In the genomic region with DNA sequence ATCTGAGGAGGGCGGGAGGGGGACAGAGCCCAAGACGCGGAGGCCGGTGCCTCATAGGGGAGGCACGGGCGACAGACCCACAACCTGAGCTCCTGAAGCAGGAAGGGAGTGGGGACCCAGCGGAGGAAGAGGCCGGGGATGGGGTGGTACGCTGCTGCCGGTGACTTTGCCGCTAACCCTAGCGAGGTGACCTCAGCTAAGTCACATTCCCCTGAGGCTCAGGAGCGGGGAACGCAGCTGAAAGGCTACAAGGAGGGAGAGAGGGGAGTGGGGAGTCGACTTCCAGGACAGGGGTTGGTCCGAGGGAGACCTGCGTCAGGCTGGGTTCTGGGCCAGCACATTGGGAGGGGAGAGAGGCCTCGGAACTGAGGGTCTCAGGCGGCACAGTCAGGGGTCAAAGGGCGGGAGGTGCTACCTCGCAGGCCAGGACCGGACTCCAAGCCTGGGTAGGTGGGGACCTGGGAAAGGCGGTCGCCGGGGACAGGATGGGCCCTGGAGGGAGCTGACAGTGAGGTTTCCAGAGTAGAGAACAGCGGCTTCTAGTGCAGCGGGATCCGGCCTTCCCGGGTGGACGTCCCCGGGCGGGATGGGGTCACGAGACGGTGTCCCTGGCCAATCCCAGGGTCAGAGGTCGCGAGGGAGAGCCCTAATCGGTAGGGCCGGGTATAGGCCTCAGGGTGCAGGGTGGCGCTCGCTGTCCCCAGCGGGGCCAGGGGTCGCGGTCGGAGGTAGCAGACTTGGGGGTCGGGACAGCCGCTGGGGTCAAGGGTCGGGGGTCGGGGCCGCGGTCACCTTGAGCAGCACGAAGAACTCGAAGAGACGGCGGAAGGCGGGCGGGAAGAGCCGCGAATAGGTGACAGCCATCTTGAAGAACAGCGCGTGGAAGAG, we compare ENCODE assay signal across 1 cellular context.
TF ChIP-seq lines count a peak whose summit lies in the region.

No MANE protein-coding gene starts in this region.

TF ChIP-seq in K562, 482 proteins besides CTCF, POLR2A, EP300 and RAD21 (continued from another document):
- peak; percentile 2; the same call in 1 of the 2 replicates for TF ChIP-seq POLR2G (IDR thresholded peaks at IDR 0.05; ENCODE audit: low read depth, low read length)
- 0 out of 2 replicates have a peak, but pooled peaks have one; percentile 27 for TF ChIP-seq ZNF175 (CRISPR knock-in tag; IDR thresholded peaks at IDR 0.05; ENCODE audit: low read depth)
- TF ChIP-seq, protein P1, sequence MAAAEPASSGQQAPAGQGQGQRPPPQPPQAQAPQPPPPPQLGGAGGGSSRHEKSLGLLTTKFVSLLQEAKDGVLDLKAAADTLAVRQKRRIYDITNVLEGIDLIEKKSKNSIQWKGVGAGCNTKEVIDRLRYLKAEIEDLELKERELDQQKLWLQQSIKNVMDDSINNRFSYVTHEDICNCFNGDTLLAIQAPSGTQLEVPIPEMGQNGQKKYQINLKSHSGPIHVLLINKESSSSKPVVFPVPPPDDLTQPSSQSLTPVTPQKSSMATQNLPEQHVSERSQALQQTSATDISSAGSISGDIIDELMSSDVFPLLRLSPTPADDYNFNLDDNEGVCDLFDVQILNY (CRISPR knock-in tag; IDR thresholded peaks at IDR 0.05) = no peak
- TF ChIP-seq ZKSCAN8 (CRISPR knock-in tag; IDR thresholded peaks at IDR 0.05) = no peak
- TF ChIP-seq HIVEP1 (CRISPR knock-in tag; IDR thresholded peaks at IDR 0.05) = no peak
- no peak for TF ChIP-seq HDAC8 (tag; IDR thresholded peaks at IDR 0.05)
- TF ChIP-seq, protein P2, sequence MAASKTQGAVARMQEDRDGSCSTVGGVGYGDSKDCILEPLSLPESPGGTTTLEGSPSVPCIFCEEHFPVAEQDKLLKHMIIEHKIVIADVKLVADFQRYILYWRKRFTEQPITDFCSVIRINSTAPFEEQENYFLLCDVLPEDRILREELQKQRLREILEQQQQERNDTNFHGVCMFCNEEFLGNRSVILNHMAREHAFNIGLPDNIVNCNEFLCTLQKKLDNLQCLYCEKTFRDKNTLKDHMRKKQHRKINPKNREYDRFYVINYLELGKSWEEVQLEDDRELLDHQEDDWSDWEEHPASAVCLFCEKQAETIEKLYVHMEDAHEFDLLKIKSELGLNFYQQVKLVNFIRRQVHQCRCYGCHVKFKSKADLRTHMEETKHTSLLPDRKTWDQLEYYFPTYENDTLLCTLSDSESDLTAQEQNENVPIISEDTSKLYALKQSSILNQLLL (CRISPR knock-in tag; IDR thresholded peaks at IDR 0.05; ENCODE audit: borderline replicate concordance) = no peak
- TF ChIP-seq NR3C1 (CRISPR knock-in tag; IDR thresholded peaks at IDR 0.05) = 0 out of 2 replicates have a peak, but pooled peaks have one; percentile 18
- TF ChIP-seq NCOR1 (IDR thresholded peaks at IDR 0.05) = peak; percentile 42; the same call in 1 of the 2 replicates
- TF ChIP-seq, protein P3, sequence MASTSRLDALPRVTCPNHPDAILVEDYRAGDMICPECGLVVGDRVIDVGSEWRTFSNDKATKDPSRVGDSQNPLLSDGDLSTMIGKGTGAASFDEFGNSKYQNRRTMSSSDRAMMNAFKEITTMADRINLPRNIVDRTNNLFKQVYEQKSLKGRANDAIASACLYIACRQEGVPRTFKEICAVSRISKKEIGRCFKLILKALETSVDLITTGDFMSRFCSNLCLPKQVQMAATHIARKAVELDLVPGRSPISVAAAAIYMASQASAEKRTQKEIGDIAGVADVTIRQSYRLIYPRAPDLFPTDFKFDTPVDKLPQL (IDR thresholded peaks at IDR 0.05; ENCODE audit: extremely low read depth, insufficient read length) = no peak
- TF ChIP-seq TOE1 (IDR thresholded peaks at IDR 0.05; ENCODE audit: borderline replicate concordance) = peak; percentile 47; the same call in 1 of the 2 replicates
- no peak for TF ChIP-seq TOE1 (CRISPR knock-in tag; IDR thresholded peaks at IDR 0.05; ENCODE audit: borderline replicate concordance, low read depth)
- no peak for TF ChIP-seq SOX6 (IDR thresholded peaks at IDR 0.05)
- TF ChIP-seq, protein P4, sequence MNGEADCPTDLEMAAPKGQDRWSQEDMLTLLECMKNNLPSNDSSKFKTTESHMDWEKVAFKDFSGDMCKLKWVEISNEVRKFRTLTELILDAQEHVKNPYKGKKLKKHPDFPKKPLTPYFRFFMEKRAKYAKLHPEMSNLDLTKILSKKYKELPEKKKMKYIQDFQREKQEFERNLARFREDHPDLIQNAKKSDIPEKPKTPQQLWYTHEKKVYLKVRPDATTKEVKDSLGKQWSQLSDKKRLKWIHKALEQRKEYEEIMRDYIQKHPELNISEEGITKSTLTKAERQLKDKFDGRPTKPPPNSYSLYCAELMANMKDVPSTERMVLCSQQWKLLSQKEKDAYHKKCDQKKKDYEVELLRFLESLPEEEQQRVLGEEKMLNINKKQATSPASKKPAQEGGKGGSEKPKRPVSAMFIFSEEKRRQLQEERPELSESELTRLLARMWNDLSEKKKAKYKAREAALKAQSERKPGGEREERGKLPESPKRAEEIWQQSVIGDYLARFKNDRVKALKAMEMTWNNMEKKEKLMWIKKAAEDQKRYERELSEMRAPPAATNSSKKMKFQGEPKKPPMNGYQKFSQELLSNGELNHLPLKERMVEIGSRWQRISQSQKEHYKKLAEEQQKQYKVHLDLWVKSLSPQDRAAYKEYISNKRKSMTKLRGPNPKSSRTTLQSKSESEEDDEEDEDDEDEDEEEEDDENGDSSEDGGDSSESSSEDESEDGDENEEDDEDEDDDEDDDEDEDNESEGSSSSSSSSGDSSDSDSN (IDR thresholded peaks at IDR 0.05; ENCODE audit: borderline replicate concordance in 1 of 2, low read depth in 2 of 2, low read length in 2 of 2) = 0 out of 4 replicates have a peak, but pooled peaks of 1 of the 2 experiments have one; percentile 29
- TF ChIP-seq ZNF174 (CRISPR knock-in tag; IDR thresholded peaks at IDR 0.05) = no peak
- TF ChIP-seq RB1 (IDR thresholded peaks at IDR 0.05; ENCODE audit: low read depth) = no peak
- TF ChIP-seq MTA1 (IDR thresholded peaks at IDR 0.05; ENCODE audit: borderline replicate concordance) = no peak
- TF ChIP-seq CHCHD3 (CRISPR knock-in tag; IDR thresholded peaks at IDR 0.05) = no peak
- TF ChIP-seq ZBTB7A (IDR thresholded peaks at IDR 0.05; ENCODE audit: borderline replicate concordance, control insufficient read depth, low read depth, low read length) = peak; percentile 84; the same call in 1 of the 2 replicates
- TF ChIP-seq HSF4 (CRISPR knock-in tag; IDR thresholded peaks at IDR 0.05; ENCODE audit: borderline replicate concordance) = no peak
- TF ChIP-seq RBM15 (IDR thresholded peaks at IDR 0.05; ENCODE audit: insufficient read depth, low read length) = no peak
- no peak for TF ChIP-seq HNRNPH1 (optimal IDR thresholded peaks at IDR 0.05; ENCODE audit: low read depth, low read length)
- TF ChIP-seq EGR1 (conservative IDR thresholded peaks at IDR 0.05) = no peak
- TF ChIP-seq MEIS2 (IDR thresholded peaks at IDR 0.05; ENCODE audit: partially characterized antibody) = no peak
- TF ChIP-seq EP400 (IDR thresholded peaks at IDR 0.05) = no peak
- TF ChIP-seq MTA2 (IDR thresholded peaks at IDR 0.05; ENCODE audit: low read depth) = 0 out of 2 replicates have a peak, but pooled peaks have one; percentile 6
- TF ChIP-seq, protein P5, sequence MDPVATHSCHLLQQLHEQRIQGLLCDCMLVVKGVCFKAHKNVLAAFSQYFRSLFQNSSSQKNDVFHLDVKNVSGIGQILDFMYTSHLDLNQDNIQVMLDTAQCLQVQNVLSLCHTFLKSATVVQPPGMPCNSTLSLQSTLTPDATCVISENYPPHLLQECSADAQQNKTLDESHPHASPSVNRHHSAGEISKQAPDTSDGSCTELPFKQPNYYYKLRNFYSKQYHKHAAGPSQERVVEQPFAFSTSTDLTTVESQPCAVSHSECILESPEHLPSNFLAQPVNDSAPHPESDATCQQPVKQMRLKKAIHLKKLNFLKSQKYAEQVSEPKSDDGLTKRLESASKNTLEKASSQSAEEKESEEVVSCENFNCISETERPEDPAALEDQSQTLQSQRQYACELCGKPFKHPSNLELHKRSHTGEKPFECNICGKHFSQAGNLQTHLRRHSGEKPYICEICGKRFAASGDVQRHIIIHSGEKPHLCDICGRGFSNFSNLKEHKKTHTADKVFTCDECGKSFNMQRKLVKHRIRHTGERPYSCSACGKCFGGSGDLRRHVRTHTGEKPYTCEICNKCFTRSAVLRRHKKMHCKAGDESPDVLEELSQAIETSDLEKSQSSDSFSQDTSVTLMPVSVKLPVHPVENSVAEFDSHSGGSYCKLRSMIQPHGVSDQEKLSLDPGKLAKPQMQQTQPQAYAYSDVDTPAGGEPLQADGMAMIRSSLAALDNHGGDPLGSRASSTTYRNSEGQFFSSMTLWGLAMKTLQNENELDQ (CRISPR knock-in tag; IDR thresholded peaks at IDR 0.05; ENCODE audit: borderline replicate concordance) = no peak
- TF ChIP-seq, protein P6, sequence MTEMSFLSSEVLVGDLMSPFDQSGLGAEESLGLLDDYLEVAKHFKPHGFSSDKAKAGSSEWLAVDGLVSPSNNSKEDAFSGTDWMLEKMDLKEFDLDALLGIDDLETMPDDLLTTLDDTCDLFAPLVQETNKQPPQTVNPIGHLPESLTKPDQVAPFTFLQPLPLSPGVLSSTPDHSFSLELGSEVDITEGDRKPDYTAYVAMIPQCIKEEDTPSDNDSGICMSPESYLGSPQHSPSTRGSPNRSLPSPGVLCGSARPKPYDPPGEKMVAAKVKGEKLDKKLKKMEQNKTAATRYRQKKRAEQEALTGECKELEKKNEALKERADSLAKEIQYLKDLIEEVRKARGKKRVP (CRISPR knock-in tag; IDR thresholded peaks at IDR 0.05) = no peak
- no peak for TF ChIP-seq U2AF1 (optimal IDR thresholded peaks at IDR 0.05; ENCODE audit: low read depth, low read length)
- no peak for TF ChIP-seq NFRKB (IDR thresholded peaks at IDR 0.05; ENCODE audit: low read depth)
- no peak for TF ChIP-seq XRCC3 (IDR thresholded peaks at IDR 0.05)
- TF ChIP-seq BRF1 (IDR thresholded peaks at IDR 0.05; ENCODE audit: borderline replicate concordance, extremely low read depth, insufficient read length) = no peak
- TF ChIP-seq KDM5B (IDR thresholded peaks at IDR 0.05; ENCODE audit: insufficient replicate concordance, low read depth, low read length) = peak; percentile 56
- TF ChIP-seq FOXK1 (CRISPR knock-in tag; IDR thresholded peaks at IDR 0.05; ENCODE audit: borderline replicate concordance) = peak; percentile 62; the same call in 1 of the 2 replicates
- TF ChIP-seq, protein P7, sequence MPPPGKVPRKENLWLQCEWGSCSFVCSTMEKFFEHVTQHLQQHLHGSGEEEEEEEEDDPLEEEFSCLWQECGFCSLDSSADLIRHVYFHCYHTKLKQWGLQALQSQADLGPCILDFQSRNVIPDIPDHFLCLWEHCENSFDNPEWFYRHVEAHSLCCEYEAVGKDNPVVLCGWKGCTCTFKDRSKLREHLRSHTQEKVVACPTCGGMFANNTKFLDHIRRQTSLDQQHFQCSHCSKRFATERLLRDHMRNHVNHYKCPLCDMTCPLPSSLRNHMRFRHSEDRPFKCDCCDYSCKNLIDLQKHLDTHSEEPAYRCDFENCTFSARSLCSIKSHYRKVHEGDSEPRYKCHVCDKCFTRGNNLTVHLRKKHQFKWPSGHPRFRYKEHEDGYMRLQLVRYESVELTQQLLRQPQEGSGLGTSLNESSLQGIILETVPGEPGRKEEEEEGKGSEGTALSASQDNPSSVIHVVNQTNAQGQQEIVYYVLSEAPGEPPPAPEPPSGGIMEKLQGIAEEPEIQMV (tag; conservative IDR thresholded peaks at IDR 0.05; ENCODE audit: low read depth) = no peak
- peak; percentile 27; the same call in 1 of the 2 replicates for TF ChIP-seq CBFB (CRISPR knock-in tag; IDR thresholded peaks at IDR 0.05)
- TF ChIP-seq, protein P8, sequence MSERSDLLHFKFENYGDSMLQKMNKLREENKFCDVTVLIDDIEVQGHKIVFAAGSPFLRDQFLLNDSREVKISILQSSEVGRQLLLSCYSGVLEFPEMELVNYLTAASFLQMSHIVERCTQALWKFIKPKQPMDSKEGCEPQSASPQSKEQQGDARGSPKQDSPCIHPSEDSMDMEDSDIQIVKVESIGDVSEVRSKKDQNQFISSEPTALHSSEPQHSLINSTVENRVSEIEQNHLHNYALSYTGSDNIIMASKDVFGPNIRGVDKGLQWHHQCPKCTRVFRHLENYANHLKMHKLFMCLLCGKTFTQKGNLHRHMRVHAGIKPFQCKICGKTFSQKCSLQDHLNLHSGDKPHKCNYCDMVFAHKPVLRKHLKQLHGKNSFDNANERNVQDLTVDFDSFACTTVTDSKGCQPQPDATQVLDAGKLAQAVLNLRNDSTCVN (CRISPR knock-in tag; IDR thresholded peaks at IDR 0.05) = no peak
- TF ChIP-seq NUFIP1 (IDR thresholded peaks at IDR 0.05; ENCODE audit: partially characterized antibody) = no peak
- no peak for TF ChIP-seq FOXJ2 (tag; IDR thresholded peaks at IDR 0.05)
- TF ChIP-seq ESRRA (IDR thresholded peaks at IDR 0.05; ENCODE audit: borderline replicate concordance, low read depth) = no peak; the same call in 1 of the 2 replicates
- TF ChIP-seq SAP30 (IDR thresholded peaks at IDR 0.05; ENCODE audit: borderline replicate concordance, insufficient read depth, low read depth, low read length, poor library complexity, severe bottlenecking) = peak; percentile 36
- no peak for TF ChIP-seq ZNF3 (CRISPR knock-in tag; IDR thresholded peaks at IDR 0.05)
- peak; percentile 83 for TF ChIP-seq NR2C2 (CRISPR knock-in tag; IDR thresholded peaks at IDR 0.05)
- TF ChIP-seq NR2C2 (tag; IDR thresholded peaks at IDR 0.05) = peak; percentile 96
- TF ChIP-seq SIN3A (IDR thresholded peaks at IDR 0.05; ENCODE audit: borderline replicate concordance in 2 of 2, control insufficient read depth in 1 of 2, low read depth in 2 of 2, low read length in 2 of 2) = no peak
- TF ChIP-seq, protein P9, sequence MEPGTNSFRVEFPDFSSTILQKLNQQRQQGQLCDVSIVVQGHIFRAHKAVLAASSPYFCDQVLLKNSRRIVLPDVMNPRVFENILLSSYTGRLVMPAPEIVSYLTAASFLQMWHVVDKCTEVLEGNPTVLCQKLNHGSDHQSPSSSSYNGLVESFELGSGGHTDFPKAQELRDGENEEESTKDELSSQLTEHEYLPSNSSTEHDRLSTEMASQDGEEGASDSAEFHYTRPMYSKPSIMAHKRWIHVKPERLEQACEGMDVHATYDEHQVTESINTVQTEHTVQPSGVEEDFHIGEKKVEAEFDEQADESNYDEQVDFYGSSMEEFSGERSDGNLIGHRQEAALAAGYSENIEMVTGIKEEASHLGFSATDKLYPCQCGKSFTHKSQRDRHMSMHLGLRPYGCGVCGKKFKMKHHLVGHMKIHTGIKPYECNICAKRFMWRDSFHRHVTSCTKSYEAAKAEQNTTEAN (CRISPR knock-in tag; IDR thresholded peaks at IDR 0.05) = no peak; the same call in 1 of the 2 replicates
- no peak for TF ChIP-seq RHOXF2B (CRISPR knock-in tag; conservative IDR thresholded peaks at IDR 0.05)
- TF ChIP-seq, protein P10, sequence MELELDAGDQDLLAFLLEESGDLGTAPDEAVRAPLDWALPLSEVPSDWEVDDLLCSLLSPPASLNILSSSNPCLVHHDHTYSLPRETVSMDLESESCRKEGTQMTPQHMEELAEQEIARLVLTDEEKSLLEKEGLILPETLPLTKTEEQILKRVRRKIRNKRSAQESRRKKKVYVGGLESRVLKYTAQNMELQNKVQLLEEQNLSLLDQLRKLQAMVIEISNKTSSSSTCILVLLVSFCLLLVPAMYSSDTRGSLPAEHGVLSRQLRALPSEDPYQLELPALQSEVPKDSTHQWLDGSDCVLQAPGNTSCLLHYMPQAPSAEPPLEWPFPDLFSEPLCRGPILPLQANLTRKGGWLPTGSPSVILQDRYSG (tag; conservative IDR thresholded peaks at IDR 0.05; ENCODE audit: low read depth) = no peak
- TF ChIP-seq FOXP1 (CRISPR knock-in tag; IDR thresholded peaks at IDR 0.05) = 0 out of 2 replicates have a peak, but pooled peaks have one; percentile 8
